Comparison of ENCODE assay signal across 15 cellular contexts in genomic region chr9:72843525-72844439, GRCh38.
DNase-seq lines count a peak whose midpoint lies in the region; TF ChIP-seq lines count a peak whose summit lies in the region.
"Had no signal": no experiment of that assay in that cellular context is flagged by ENCODE, and none has a peak within 500 bp of the region (broad histone marks: within the 10 kb centered on the region; RNA-seq: fewer than 3 reads in every experiment).

No MANE protein-coding gene starts in this region.

- H3K4me1 ChIP-seq in breast epithelium (no peaks in the 10 kb centered on the region), PC-9 (replicated peaks; ENCODE audit: insufficient read depth) (peaks cover 19% of the 10 kb centered on the region)
- H3K4me1 ChIP-seq: tibial nerve had no signal

- TF ChIP-seq CTCF in MCF 10A (IDR thresholded peaks at IDR 0.05; ENCODE audit: unreplicated experiment) (no peak), breast epithelium (IDR thresholded peaks at IDR 0.05) (no peak), PC-9 (conservative IDR thresholded peaks at IDR 0.05) (peak; percentile 44; the same call in 1 of the 2 replicates), fibroblast of pulmonary artery (IDR thresholded peaks at IDR 0.05; ENCODE audit: low read length, missing control alignments) (peak; percentile 19), GM10266 (IDR thresholded peaks at IDR 0.05; ENCODE audit: control insufficient read depth, insufficient read depth, low read depth, missing control alignments) (no peak)

- peak; percentile 12 for DNase-seq in MCF 10A (ENCODE audit: unreplicated experiment)
- DNase-seq in breast epithelium (ENCODE audit: low spot score in 2 of 2): no peak
- peak in 1 of 2 experiments; percentile 43 for DNase-seq in PC-9
- DNase-seq in fibroblast of pulmonary artery (ENCODE audit: low read depth): no peak
- DNase-seq in MG63: no peak
- no peak for DNase-seq in stimulated activated CD4-positive, alpha-beta T cell treated with anti-CD3 and anti-CD28 coated beads, Interleukin-2, amount 100 ng/mL, for 48 hours
- no peak for DNase-seq in GM10266 (ENCODE audit: extremely low spot score)
- DNase-seq in NCI-H226: no peak
- DNase-seq: activated CD4-positive, alpha-beta T cell treated with anti-CD3 and anti-CD28 coated beads, Interleukin-2, amount 50 U/mL, for 4 hours; activated effector memory CD4-positive, alpha-beta T cell treated with Interleukin-2 at 50 U/mL for 16 hours; EL; NCI-H187; small intestine had no signal

- H3K79me2 ChIP-seq in PC-9 (ENCODE audit: low read depth): no peaks in the 10 kb centered on the region

- POLR2A ChIA-PET in MCF 10A (lab: Yijun Ruan, JAX) (no interaction called here), PC-9 (lab: Charles Lee; ENCODE audit: unreplicated experiment) (interaction anchor here (0.6 to 0.8 kb wide), 2 partner anchors 13 to 326 kb away, joined by 8 read pairs; no protein-coding TSS in a partner anchor)

- H3K27ac ChIP-seq in breast epithelium: no peak overlapping the region
- H3K27ac ChIP-seq in PC-9: peak overlapping the region; percentile 40; the same call in 1 of the 2 replicates
- H3K27ac ChIP-seq: tibial nerve had no signal

- H3K27me3 ChIP-seq in breast epithelium: no peaks in the 10 kb centered on the region
- H3K27me3 ChIP-seq in PC-9 (ENCODE audit: insufficient read depth, low read depth): no peaks in the 10 kb centered on the region
- no peaks in the 10 kb centered on the region for H3K27me3 ChIP-seq in MG63
- H3K27me3 ChIP-seq: tibial nerve had no signal

- H3K4me3 Mint-ChIP-seq in MCF 10A (ENCODE audit: unreplicated experiment): no peak overlapping the region
- H3K4me3 Mint-ChIP-seq: nephron had no signal

- H3K9me2 ChIP-seq in PC-9 (ENCODE audit: insufficient read depth): no peaks in the 10 kb centered on the region

- H3F3A ChIP-seq in PC-9 (ENCODE audit: insufficient read depth, low read depth): no peaks in the 10 kb centered on the region

- H3K9me3 Mint-ChIP-seq in MCF 10A (ENCODE audit: unreplicated experiment): no peaks in the 10 kb centered on the region

- no peaks in the 10 kb centered on the region for H3K4me1 Mint-ChIP-seq in MCF 10A (ENCODE audit: insufficient read depth, unreplicated experiment)

- intact Hi-C loops in MCF 10A (cut with micrococcal nuclease) (no loop called here), breast epithelium (cut with DNase I; ENCODE audit: low total_unique reads) (no loop called here), PC-9 (cut with micrococcal nuclease; ENCODE audit: unreplicated experiment) (no loop called here)

- no peak overlapping the region for H3K27ac Mint-ChIP-seq in MCF 10A (ENCODE audit: low read depth, unreplicated experiment)

- BruUV-seq in MCF 10A (replicated peaks; lab: Mats Ljungman, UMichigan) (no TSS peak), PC-9 (replicated peaks; lab: Mats Ljungman, UMichigan) (no TSS peak)

- CTCF ChIA-PET in MCF 10A (lab: Yijun Ruan, JAX): interaction anchor here (0.6 to 1.5 kb wide), 7 partner anchors 21 to 1080 kb away, joined by 3 to 4 read pairs (median 3); no protein-coding TSS in a partner anchor
- CTCF ChIA-PET in PC-9 (lab: Charles Lee): interaction anchor here (1.0 to 1.8 kb wide), 2 partner anchors 14 to 235 kb away, joined by 3 to 15 read pairs; no protein-coding TSS in a partner anchor

- H2AFZ ChIP-seq in PC-9: peak overlapping the region; percentile 42; the same call in 1 of the 2 replicates

- H3K9me3 ChIP-seq in breast epithelium (peaks cover 10 to 22% of the 10 kb centered on the region in 2 donors), PC-9 (ENCODE audit: insufficient read depth, low read depth) (peaks cover 14% of the 10 kb centered on the region; the same call in 1 of the 2 replicates), MG63 (no peaks in the 10 kb centered on the region)

- H3K4me3 ChIP-seq in breast epithelium (no peak overlapping the region), PC-9 (no peak overlapping the region), fibroblast of pulmonary artery (replicated peaks; ENCODE audit: low read depth, low read length) (no peak overlapping the region), MG63 (no peak overlapping the region)
- H3K4me3 ChIP-seq: tibial nerve had no signal

- H3K36me3 ChIP-seq in breast epithelium (no peaks in the 10 kb centered on the region), PC-9 (ENCODE audit: low read depth) (no peaks in the 10 kb centered on the region), MG63 (no peaks in the 10 kb centered on the region)
- H3K36me3 ChIP-seq: tibial nerve had no signal

- no peaks in the 10 kb centered on the region for H3K36me3 Mint-ChIP-seq in MCF 10A (ENCODE audit: insufficient read depth, unreplicated experiment)

- no peaks in the 10 kb centered on the region for H4K20me1 ChIP-seq in PC-9 (ENCODE audit: insufficient read depth)

- no peak for TF ChIP-seq POLR2A in breast epithelium (IDR thresholded peaks at IDR 0.05)

- peak overlapping the region; percentile 32; the same call in 1 of the 2 replicates for H3K4me2 ChIP-seq in PC-9

- H3K27me3 Mint-ChIP-seq in MCF 10A (ENCODE audit: insufficient read depth, unreplicated experiment): peaks cover 50% of the 10 kb centered on the region

Comparison
In these comparisons a context has a peak if more than half of its experiments do, and no peak if none do; other contexts are left out.
1. CTCF ChIP-seq: peak in PC-9 (single experiment) and fibroblast of pulmonary artery (single experiment); none in MCF 10A (single experiment), breast epithelium (0 of 3) and GM10266 (single experiment).